ENCODE assay signal across 1 cellular context in the genomic region with DNA sequence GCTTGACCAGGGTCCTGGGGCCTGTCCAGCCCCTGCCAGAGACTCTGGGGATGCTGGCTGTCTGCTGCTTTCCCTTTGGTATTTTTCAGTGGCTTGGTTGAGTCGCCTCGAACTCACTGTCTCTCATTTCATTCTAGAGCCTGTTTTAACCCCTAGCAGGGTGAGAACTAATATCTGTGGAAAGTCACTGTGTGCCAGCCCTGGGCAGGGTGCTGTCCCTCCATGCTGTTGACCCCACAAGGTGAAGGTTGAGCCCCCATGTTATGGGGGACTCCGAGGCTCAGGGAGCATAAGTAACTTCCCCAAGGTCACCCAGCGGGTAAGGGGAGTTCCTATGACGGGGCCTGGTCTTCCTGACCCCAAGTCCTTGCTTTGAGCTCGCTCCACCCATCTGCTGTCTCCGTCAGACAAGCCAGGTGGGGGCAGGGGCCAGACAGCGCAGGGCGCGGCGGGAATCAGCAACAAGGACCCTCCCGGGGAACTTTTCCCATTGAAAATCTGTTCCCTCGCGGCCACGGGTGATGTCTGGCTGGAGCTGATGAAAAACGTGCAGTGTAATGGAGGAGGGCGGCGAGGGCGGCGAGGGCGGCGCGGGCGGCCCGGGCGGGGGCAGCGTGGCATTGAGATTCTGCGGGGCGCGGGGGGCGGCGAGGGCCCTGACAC.
A peak's percentile ranks its signal among the peaks of the same experiment; 100 is the strongest.
TF ChIP-seq lines count a peak whose summit lies in the region.

No MANE protein-coding gene starts in this region.

TF ChIP-seq in HepG2, 621 proteins besides CTCF, POLR2A, EP300 and RAD21 (continues in another document):
- TF ChIP-seq YY1 (IDR thresholded peaks at IDR 0.05; ENCODE audit: insufficient read depth, insufficient replicate concordance, low read depth, low read length) (peak; percentile 6), ZNF737 (CRISPR knock-in tag; IDR thresholded peaks at IDR 0.05; ENCODE audit: borderline replicate concordance) (0 out of 2 replicates have a peak, but pooled peaks have one; percentile 61), ZNF121 (CRISPR knock-in tag; IDR thresholded peaks at IDR 0.05) (peak; percentile 67), ZNF225 (CRISPR knock-in tag; IDR thresholded peaks at IDR 0.05) (0 out of 2 replicates have a peak, but pooled peaks have one; percentile 22), ZNF652 (CRISPR knock-in tag; IDR thresholded peaks at IDR 0.05; ENCODE audit: borderline replicate concordance, low read depth) (peak; percentile 54; the same call in 1 of the 2 replicates), ZNF274 (CRISPR knock-in tag; IDR thresholded peaks at IDR 0.05) (peak; percentile 44; the same call in 1 of the 2 replicates), ZNF891 (CRISPR knock-in tag; IDR thresholded peaks at IDR 0.05) (0 out of 2 replicates have a peak, but pooled peaks have one; percentile 16), ZNF44 (CRISPR knock-in tag; IDR thresholded peaks at IDR 0.05) (0 out of 2 replicates have a peak, but pooled peaks have one; percentile 34), ZBTB7B (CRISPR knock-in tag; IDR thresholded peaks at IDR 0.05) (peak; percentile 39; the same call in 1 of the 2 replicates), ZMYM3 (CRISPR knock-in tag; IDR thresholded peaks at IDR 0.05) (0 out of 2 replicates have a peak, but pooled peaks have one; percentile 30), BORCS8-MEF2B (CRISPR knock-in tag; IDR thresholded peaks at IDR 0.05) (0 out of 2 replicates have a peak, but pooled peaks have one; percentile 28), PITX1 (CRISPR knock-in tag; IDR thresholded peaks at IDR 0.05) (0 out of 2 replicates have a peak, but pooled peaks have one; percentile 33), MEF2D (CRISPR knock-in tag; IDR thresholded peaks at IDR 0.05) (0 out of 2 replicates have a peak, but pooled peaks have one; percentile 27), SALL1 (CRISPR knock-in tag; IDR thresholded peaks at IDR 0.05) (0 out of 2 replicates have a peak, but pooled peaks have one; percentile 7)
- TF ChIP-seq, protein P1, sequence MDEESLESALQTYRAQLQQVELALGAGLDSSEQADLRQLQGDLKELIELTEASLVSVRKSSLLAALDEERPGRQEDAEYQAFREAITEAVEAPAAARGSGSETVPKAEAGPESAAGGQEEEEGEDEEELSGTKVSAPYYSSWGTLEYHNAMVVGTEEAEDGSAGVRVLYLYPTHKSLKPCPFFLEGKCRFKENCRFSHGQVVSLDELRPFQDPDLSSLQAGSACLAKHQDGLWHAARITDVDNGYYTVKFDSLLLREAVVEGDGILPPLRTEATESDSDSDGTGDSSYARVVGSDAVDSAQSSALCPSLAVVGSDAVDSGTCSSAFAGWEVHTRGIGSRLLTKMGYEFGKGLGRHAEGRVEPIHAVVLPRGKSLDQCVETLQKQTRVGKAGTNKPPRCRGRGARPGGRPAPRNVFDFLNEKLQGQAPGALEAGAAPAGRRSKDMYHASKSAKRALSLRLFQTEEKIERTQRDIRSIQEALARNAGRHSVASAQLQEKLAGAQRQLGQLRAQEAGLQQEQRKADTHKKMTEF (CRISPR knock-in tag; IDR thresholded peaks at IDR 0.05), result 0 out of 2 replicates have a peak, but pooled peaks have one; percentile 4
- TF ChIP-seq, protein P2, sequence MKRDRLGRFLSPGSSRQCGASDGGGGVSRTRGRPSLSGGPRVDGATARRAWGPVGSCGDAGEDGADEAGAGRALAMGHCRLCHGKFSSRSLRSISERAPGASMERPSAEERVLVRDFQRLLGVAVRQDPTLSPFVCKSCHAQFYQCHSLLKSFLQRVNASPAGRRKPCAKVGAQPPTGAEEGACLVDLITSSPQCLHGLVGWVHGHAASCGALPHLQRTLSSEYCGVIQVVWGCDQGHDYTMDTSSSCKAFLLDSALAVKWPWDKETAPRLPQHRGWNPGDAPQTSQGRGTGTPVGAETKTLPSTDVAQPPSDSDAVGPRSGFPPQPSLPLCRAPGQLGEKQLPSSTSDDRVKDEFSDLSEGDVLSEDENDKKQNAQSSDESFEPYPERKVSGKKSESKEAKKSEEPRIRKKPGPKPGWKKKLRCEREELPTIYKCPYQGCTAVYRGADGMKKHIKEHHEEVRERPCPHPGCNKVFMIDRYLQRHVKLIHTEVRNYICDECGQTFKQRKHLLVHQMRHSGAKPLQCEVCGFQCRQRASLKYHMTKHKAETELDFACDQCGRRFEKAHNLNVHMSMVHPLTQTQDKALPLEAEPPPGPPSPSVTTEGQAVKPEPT (CRISPR knock-in tag; IDR thresholded peaks at IDR 0.05; ENCODE audit: low read depth), result no peak
- TF ChIP-seq, protein P3, sequence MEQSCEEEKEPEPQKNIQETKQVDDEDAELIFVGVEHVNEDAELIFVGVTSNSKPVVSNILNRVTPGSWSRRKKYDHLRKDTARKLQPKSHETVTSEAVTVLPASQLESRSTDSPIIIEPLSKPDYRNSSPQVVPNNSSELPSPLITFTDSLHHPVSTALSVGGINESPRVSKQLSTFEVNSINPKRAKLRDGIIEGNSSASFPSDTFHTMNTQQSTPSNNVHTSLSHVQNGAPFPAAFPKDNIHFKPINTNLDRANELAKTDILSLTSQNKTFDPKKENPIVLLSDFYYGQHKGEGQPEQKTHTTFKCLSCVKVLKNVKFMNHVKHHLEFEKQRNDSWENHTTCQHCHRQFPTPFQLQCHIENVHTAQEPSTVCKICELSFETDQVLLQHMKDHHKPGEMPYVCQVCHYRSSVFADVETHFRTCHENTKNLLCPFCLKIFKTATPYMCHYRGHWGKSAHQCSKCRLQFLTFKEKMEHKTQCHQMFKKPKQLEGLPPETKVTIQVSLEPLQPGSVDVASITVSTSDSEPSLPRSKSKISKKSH (CRISPR knock-in tag; IDR thresholded peaks at IDR 0.05; ENCODE audit: borderline replicate concordance), result peak; percentile 45; the same call in 1 of the 2 replicates
- TF ChIP-seq, protein P4, sequence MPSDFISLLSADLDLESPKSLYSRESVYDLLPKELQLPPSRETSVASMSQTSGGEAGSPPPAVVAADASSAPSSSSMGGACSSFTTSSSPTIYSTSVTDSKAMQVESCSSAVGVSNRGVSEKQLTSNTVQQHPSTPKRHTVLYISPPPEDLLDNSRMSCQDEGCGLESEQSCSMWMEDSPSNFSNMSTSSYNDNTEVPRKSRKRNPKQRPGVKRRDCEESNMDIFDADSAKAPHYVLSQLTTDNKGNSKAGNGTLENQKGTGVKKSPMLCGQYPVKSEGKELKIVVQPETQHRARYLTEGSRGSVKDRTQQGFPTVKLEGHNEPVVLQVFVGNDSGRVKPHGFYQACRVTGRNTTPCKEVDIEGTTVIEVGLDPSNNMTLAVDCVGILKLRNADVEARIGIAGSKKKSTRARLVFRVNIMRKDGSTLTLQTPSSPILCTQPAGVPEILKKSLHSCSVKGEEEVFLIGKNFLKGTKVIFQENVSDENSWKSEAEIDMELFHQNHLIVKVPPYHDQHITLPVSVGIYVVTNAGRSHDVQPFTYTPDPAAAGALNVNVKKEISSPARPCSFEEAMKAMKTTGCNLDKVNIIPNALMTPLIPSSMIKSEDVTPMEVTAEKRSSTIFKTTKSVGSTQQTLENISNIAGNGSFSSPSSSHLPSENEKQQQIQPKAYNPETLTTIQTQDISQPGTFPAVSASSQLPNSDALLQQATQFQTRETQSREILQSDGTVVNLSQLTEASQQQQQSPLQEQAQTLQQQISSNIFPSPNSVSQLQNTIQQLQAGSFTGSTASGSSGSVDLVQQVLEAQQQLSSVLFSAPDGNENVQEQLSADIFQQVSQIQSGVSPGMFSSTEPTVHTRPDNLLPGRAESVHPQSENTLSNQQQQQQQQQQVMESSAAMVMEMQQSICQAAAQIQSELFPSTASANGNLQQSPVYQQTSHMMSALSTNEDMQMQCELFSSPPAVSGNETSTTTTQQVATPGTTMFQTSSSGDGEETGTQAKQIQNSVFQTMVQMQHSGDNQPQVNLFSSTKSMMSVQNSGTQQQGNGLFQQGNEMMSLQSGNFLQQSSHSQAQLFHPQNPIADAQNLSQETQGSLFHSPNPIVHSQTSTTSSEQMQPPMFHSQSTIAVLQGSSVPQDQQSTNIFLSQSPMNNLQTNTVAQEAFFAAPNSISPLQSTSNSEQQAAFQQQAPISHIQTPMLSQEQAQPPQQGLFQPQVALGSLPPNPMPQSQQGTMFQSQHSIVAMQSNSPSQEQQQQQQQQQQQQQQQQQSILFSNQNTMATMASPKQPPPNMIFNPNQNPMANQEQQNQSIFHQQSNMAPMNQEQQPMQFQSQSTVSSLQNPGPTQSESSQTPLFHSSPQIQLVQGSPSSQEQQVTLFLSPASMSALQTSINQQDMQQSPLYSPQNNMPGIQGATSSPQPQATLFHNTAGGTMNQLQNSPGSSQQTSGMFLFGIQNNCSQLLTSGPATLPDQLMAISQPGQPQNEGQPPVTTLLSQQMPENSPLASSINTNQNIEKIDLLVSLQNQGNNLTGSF (CRISPR knock-in tag; IDR thresholded peaks at IDR 0.05), result no peak
- TF ChIP-seq, protein P5, sequence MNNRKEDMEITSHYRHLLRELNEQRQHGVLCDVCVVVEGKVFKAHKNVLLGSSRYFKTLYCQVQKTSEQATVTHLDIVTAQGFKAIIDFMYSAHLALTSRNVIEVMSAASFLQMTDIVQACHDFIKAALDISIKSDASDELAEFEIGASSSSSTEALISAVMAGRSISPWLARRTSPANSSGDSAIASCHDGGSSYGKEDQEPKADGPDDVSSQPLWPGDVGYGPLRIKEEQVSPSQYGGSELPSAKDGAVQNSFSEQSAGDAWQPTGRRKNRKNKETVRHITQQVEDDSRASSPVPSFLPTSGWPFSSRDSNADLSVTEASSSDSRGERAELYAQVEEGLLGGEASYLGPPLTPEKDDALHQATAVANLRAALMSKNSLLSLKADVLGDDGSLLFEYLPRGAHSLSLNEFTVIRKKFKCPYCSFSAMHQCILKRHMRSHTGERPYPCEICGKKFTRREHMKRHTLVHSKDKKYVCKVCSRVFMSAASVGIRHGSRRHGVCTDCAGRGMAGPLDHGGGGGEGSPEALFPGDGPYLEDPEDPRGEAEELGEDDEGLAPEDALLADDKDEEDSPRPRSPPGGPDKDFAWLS (CRISPR knock-in tag; IDR thresholded peaks at IDR 0.05; ENCODE audit: borderline replicate concordance), result 0 out of 2 replicates have a peak, but pooled peaks have one; percentile 71
- TF ChIP-seq, protein P6, sequence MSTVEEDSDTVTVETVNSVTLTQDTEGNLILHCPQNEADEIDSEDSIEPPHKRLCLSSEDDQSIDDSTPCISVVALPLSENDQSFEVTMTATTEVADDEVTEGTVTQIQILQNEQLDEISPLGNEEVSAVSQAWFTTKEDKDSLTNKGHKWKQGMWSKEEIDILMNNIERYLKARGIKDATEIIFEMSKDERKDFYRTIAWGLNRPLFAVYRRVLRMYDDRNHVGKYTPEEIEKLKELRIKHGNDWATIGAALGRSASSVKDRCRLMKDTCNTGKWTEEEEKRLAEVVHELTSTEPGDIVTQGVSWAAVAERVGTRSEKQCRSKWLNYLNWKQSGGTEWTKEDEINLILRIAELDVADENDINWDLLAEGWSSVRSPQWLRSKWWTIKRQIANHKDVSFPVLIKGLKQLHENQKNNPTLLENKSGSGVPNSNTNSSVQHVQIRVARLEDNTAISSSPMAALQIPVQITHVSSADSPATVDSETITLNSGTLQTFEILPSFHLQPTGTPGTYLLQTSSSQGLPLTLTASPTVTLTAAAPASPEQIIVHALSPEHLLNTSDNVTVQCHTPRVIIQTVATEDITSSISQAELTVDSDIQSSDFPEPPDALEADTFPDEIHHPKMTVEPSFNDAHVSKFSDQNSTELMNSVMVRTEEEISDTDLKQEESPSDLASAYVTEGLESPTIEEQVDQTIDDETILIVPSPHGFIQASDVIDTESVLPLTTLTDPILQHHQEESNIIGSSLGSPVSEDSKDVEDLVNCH (CRISPR knock-in tag; IDR thresholded peaks at IDR 0.05), result 0 out of 2 replicates have a peak, but pooled peaks have one; percentile 52
- TF ChIP-seq, protein P7, sequence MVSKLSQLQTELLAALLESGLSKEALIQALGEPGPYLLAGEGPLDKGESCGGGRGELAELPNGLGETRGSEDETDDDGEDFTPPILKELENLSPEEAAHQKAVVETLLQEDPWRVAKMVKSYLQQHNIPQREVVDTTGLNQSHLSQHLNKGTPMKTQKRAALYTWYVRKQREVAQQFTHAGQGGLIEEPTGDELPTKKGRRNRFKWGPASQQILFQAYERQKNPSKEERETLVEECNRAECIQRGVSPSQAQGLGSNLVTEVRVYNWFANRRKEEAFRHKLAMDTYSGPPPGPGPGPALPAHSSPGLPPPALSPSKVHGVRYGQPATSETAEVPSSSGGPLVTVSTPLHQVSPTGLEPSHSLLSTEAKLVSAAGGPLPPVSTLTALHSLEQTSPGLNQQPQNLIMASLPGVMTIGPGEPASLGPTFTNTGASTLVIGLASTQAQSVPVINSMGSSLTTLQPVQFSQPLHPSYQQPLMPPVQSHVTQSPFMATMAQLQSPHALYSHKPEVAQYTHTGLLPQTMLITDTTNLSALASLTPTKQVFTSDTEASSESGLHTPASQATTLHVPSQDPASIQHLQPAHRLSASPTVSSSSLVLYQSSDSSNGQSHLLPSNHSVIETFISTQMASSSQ (IDR thresholded peaks at IDR 0.05; ENCODE audit: low read depth), result no peak
- TF ChIP-seq, protein P7 (CRISPR knock-in tag; IDR thresholded peaks at IDR 0.05; ENCODE audit: borderline replicate concordance), result 0 out of 2 replicates have a peak, but pooled peaks have one; percentile 17
- TF ChIP-seq, protein P8, sequence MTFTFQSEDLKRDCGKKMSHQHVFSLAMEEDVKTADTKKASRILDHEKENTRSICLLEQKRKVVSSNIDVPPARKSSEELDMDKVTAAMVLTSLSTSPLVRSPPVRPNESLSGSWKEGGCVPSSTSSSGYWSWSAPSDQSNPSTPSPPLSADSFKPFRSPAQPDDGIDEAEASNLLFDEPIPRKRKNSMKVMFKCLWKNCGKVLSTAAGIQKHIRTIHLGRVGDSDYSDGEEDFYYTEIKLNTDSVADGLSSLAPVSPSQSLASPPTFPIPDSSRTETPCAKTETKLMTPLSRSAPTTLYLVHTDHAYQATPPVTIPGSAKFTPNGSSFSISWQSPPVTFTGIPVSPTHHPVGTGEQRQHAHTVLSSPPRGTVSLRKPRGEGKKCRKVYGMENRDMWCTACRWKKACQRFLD (CRISPR knock-in tag; IDR thresholded peaks at IDR 0.05; ENCODE audit: borderline replicate concordance), result 0 out of 2 replicates have a peak, but pooled peaks have one; percentile 47
